12 cellular contexts compared by ENCODE assay signal in the genomic region with DNA sequence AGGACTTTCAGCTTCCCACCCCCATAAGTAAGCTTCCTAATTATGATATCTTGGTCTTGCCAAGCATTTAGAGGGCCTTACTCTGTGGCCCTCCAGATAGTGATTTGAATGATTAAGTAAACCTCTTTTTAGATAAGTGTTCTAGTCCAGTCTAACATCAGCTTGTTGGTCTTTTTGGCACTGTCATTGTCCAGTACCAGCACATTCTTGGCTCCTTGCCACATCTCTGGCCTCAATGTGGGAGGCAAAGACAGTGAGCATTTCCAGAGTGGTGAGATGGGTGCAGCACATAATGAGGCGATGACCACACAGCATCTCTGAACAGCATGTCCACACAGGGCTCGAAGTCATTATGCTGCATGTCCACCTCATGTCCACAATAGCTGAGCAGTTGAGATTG. TPM values are rescaled to one million over a fixed set of nuclear protein-coding genes. Genes with fewer than 3 reads are reported as not detected.
DNase-seq lines count a peak whose midpoint lies in the region; ATAC-seq and TF ChIP-seq lines count a peak whose summit lies in the region.
"Had no signal": no experiment of that assay in that cellular context is flagged by ENCODE, and none has a peak within 500 bp of the region (broad histone marks: within the 10 kb centered on the region; RNA-seq: fewer than 3 reads in every experiment).

No MANE protein-coding gene starts in this region.

- no peaks in the 10 kb centered on the region for H3K27me3 Mint-ChIP-seq in activated CD4-positive, alpha-beta T cell treated with anti-CD3 and anti-CD28 coated beads, Interleukin-2, amount 10 ng/mL, durations not matched to agents 24 days and 14 days
- no peaks in the 10 kb centered on the region for H3K27me3 Mint-ChIP-seq in activated B cell treated with CpG ODN at 0.5 μM for 24 hours
- H3K27me3 Mint-ChIP-seq in stimulated activated naive CD8-positive, alpha-beta T cell treated with anti-CD3 and anti-CD28 coated beads, Interleukin-15, amount 100 ng/mL, for 72 hours, result no peaks in the 10 kb centered on the region

- no peaks in the 10 kb centered on the region for H3K9me3 ChIP-seq in heart left ventricle
- H3K9me3 ChIP-seq: A549, tibial artery had no signal

- H3K4me1 Mint-ChIP-seq in activated CD4-positive, alpha-beta T cell treated with anti-CD3 and anti-CD28 coated beads, Interleukin-2, amount 10 ng/mL, durations not matched to agents 24 days and 14 days, result peaks cover 62% of the 10 kb centered on the region
- peaks cover 86% of the 10 kb centered on the region for H3K4me1 Mint-ChIP-seq in activated B cell treated with CpG ODN at 0.5 μM for 24 hours
- peaks cover 65% of the 10 kb centered on the region for H3K4me1 Mint-ChIP-seq in stimulated activated naive CD8-positive, alpha-beta T cell treated with anti-CD3 and anti-CD28 coated beads, Interleukin-15, amount 100 ng/mL, for 72 hours

- no peaks in the 10 kb centered on the region for H3K27me3 ChIP-seq in heart left ventricle
- H3K27me3 ChIP-seq: tibial artery had no signal

- no peak overlapping the region for H3K4me3 Mint-ChIP-seq in activated CD4-positive, alpha-beta T cell treated with anti-CD3 and anti-CD28 coated beads, Interleukin-2, amount 10 ng/mL, durations not matched to agents 24 days and 14 days
- no peak overlapping the region for H3K4me3 Mint-ChIP-seq in activated B cell treated with CpG ODN at 0.5 μM for 24 hours
- no peak overlapping the region for H3K4me3 Mint-ChIP-seq in stimulated activated naive CD8-positive, alpha-beta T cell treated with anti-CD3 and anti-CD28 coated beads, Interleukin-15, amount 100 ng/mL, for 72 hours

- WGBS in heart left ventricle, 4 donors, result 81 to 86% (median 84%) methylated on average over 2 of the region's 2 CpGs

- H3K36me3 Mint-ChIP-seq in activated CD4-positive, alpha-beta T cell treated with anti-CD3 and anti-CD28 coated beads, Interleukin-2, amount 10 ng/mL, durations not matched to agents 24 days and 14 days (ENCODE audit: low read depth), result peaks cover 61% of the 10 kb centered on the region
- H3K36me3 Mint-ChIP-seq in activated B cell treated with CpG ODN at 0.5 μM for 24 hours (ENCODE audit: low read depth), result peaks cover 59% of the 10 kb centered on the region

- intact Hi-C loops in activated CD4-positive, alpha-beta T cell treated with anti-CD3 and anti-CD28 coated beads, Interleukin-2, amount 10 ng/mL, durations not matched to agents 24 days and 14 days (cut with micrococcal nuclease), result no loop called here
- intact Hi-C loops in activated B cell treated with CpG ODN at 0.5 μM for 24 hours (cut with micrococcal nuclease), result no loop called here
- intact Hi-C loops in heart left ventricle (cut with DNase I), result loop anchor here in 1 of 10 donors (10.0 kb wide), 1 partner anchor 49 kb away; a partner anchor contains a TSS

- TF ChIP-seq CTCF in activated B cell treated with CpG ODN at 0.5 μM for 24 hours (IDR thresholded peaks at IDR 0.05) (no peak), heart left ventricle (IDR thresholded peaks at IDR 0.05) (no peak)

- no peak overlapping the region for H3K27ac ChIP-seq in heart left ventricle
- H3K27ac ChIP-seq: A549, HL-60, tibial artery had no signal

- no peak for TF ChIP-seq POLR2A in heart left ventricle (IDR thresholded peaks at IDR 0.05)

- H3K4me3 ChIP-seq in heart left ventricle, result no peak overlapping the region
- H3K4me3 ChIP-seq: A549, tibial artery had no signal

- peaks cover 0 to 32% (median 0%) of the 10 kb centered on the region in 9 donors for H3K36me3 ChIP-seq in heart left ventricle

- peak overlapping the region; percentile 21 for H3K27ac Mint-ChIP-seq in activated CD4-positive, alpha-beta T cell treated with anti-CD3 and anti-CD28 coated beads, Interleukin-2, amount 10 ng/mL, durations not matched to agents 24 days and 14 days
- H3K27ac Mint-ChIP-seq in activated B cell treated with CpG ODN at 0.5 μM for 24 hours, result peak overlapping the region; percentile 46
- peak overlapping the region; percentile 25 to 68 for H3K27ac Mint-ChIP-seq in stimulated activated naive CD8-positive, alpha-beta T cell treated with anti-CD3 and anti-CD28 coated beads, Interleukin-15, amount 100 ng/mL, for 72 hours

- CTCF ChIA-PET in activated B cell treated with CpG ODN at 0.5 μM for 24 hours (lab: Charles Lee), result no interaction called here

- H3K9me3 Mint-ChIP-seq in activated CD4-positive, alpha-beta T cell treated with anti-CD3 and anti-CD28 coated beads, Interleukin-2, amount 10 ng/mL, durations not matched to agents 24 days and 14 days, result peaks cover 5% of the 10 kb centered on the region
- H3K9me3 Mint-ChIP-seq in activated B cell treated with CpG ODN at 0.5 μM for 24 hours, result no peaks in the 10 kb centered on the region
- H3K9me3 Mint-ChIP-seq in stimulated activated naive CD8-positive, alpha-beta T cell treated with anti-CD3 and anti-CD28 coated beads, Interleukin-15, amount 100 ng/mL, for 72 hours, result no peaks in the 10 kb centered on the region

- no peak for DNase-seq in activated CD4-positive, alpha-beta T cell treated with anti-CD3 and anti-CD28 coated beads, Interleukin-2, amount 10 ng/mL, durations not matched to agents 24 days and 14 days
- DNase-seq in activated CD4-positive, alpha-beta T cell treated with anti-CD3 and anti-CD28 coated beads for 4 hours, result no peak
- DNase-seq in activated B cell treated with CpG ODN at 0.5 μM for 24 hours (no peak), heart left ventricle (peak in 3 of 5 donors; percentile 27 to 50 (median 49)), DMS114 treated with DMSO at 0.1 percent for 48 hours (lab: John Stamatoyannopoulos, UW; ENCODE audit: unreplicated experiment) (no peak), LoVo (ENCODE audit: low spot score) (no peak)
- DNase-seq in stimulated activated naive CD8-positive, alpha-beta T cell treated with anti-CD3 and anti-CD28 coated beads, Interleukin-15, amount 100 ng/mL, for 72 hours, result no peak
- DNase-seq: H7, tibial artery had no signal

- no peak for ATAC-seq in activated B cell treated with CpG ODN at 0.5 μM for 24 hours (ENCODE audit: low read depth)
- peak; percentile 22 to 76 (median 56) for ATAC-seq in heart left ventricle
- ATAC-seq in stimulated activated naive CD8-positive, alpha-beta T cell treated with anti-CD3 and anti-CD28 coated beads, Interleukin-15, amount 100 ng/mL, for 72 hours, result no peak
- no peak for ATAC-seq in HG03045 (IDR thresholded peaks at IDR 0.05; ENCODE audit: unreplicated experiment)
- ATAC-seq: A549 had no signal

- POLR2A ChIA-PET in activated B cell treated with CpG ODN at 0.5 μM for 24 hours (lab: Charles Lee), result no interaction called here

- H3K4me1 ChIP-seq in heart left ventricle, result peaks cover 4 to 95% (median 60%) of the 10 kb centered on the region in 12 donors

RNA-seq across cellular contexts. Expression of a gene that starts 6.1 kb away (rescaled TPM):
- 241 and 250 TPM in 2 replicates for total RNA-seq in activated CD4-positive, alpha-beta T cell treated with anti-CD3 and anti-CD28 coated beads, Interleukin-2, amount 10 ng/mL, durations not matched to agents 24 days and 14 days
- total RNA-seq in activated B cell treated with CpG ODN at 0.5 μM for 24 hours (221 and 227 TPM in 2 replicates), heart left ventricle (10 to 100 TPM; 23.8 to 98.4 (median 32.6) TPM)
- polyA plus RNA-seq in heart left ventricle, result 10 to 100 TPM; 17.0 to 46.6 TPM

RNA-seq across cellular contexts. Expression of a gene that starts 6.8 kb away (rescaled TPM):
- total RNA-seq in activated CD4-positive, alpha-beta T cell treated with anti-CD3 and anti-CD28 coated beads, Interleukin-2, amount 10 ng/mL, durations not matched to agents 24 days and 14 days, result 13.8 and 16.6 TPM in 2 replicates
- 12.4 and 13.8 TPM in 2 replicates for total RNA-seq in activated B cell treated with CpG ODN at 0.5 μM for 24 hours
- 10 to 100 TPM; 11.4 to 20.3 (median 13.8) TPM for total RNA-seq in heart left ventricle
- polyA plus RNA-seq in heart left ventricle, result 1 to 10 TPM; 6.9 to 9.8 TPM

RNA-seq across cellular contexts. Expression of a gene that starts 48.8 kb away (rescaled TPM):
- total RNA-seq in activated CD4-positive, alpha-beta T cell treated with anti-CD3 and anti-CD28 coated beads, Interleukin-2, amount 10 ng/mL, durations not matched to agents 24 days and 14 days, result 70.7 and 76.7 TPM in 2 replicates
- 33.3 and 36.4 TPM in 2 replicates for total RNA-seq in activated B cell treated with CpG ODN at 0.5 μM for 24 hours
- 10 to 100 TPM in 7 of 9 donors, 1 to 10 TPM in 2; 7.5 to 43.6 (median 13.3) TPM for total RNA-seq in heart left ventricle
- 10 to 100 TPM; 10.8 to 25.3 TPM for polyA plus RNA-seq in heart left ventricle

Comparison
In these comparisons a context has a peak if more than half of its experiments do, and no peak if none do; other contexts are left out.
1. DNase-seq: peak in heart left ventricle (3 of 5); none in activated CD4-positive, alpha-beta T cell treated with anti-CD3 and anti-CD28 coated beads, Interleukin-2, amount 10 ng/mL, durations not matched to agents 24 days and 14 days (single experiment), activated CD4-positive, alpha-beta T cell treated with anti-CD3 and anti-CD28 coated beads for 4 hours (0 of 2), activated B cell treated with CpG ODN at 0.5 μM for 24 hours (single experiment), stimulated activated naive CD8-positive, alpha-beta T cell treated with anti-CD3 and anti-CD28 coated beads, Interleukin-15, amount 100 ng/mL, for 72 hours (0 of 2), DMS114 treated with DMSO at 0.1 percent for 48 hours (single experiment) and LoVo (single experiment).
2. ATAC-seq: peak in heart left ventricle (4 of 4); none in activated B cell treated with CpG ODN at 0.5 μM for 24 hours (single experiment), stimulated activated naive CD8-positive, alpha-beta T cell treated with anti-CD3 and anti-CD28 coated beads, Interleukin-15, amount 100 ng/mL, for 72 hours (single experiment) and HG03045 (single experiment).
3. Peak in every context shown above with its lines, with median percentiles within 50 percentile points of each other: H3K27ac Mint-ChIP-seq.